In genomic region chr5:178590924-178591423, GRCh38 we compare ENCODE assay signal across 9 cellular contexts. TPM values are rescaled to one million over a fixed set of nuclear protein-coding genes. Genes with fewer than 3 reads are reported as not detected.
A peak's percentile ranks its signal among the peaks of the same experiment; 100 is the strongest.
DNase-seq lines count a peak whose midpoint lies in the region; ATAC-seq and TF ChIP-seq lines count a peak whose summit lies in the region.
"Had no signal": no experiment of that assay in that cellular context is flagged by ENCODE, and none has a peak within 500 bp of the region (broad histone marks: within the 10 kb centered on the region; RNA-seq: fewer than 3 reads in every experiment).

No MANE protein-coding gene starts in this region.

- peaks cover 7% of the 10 kb centered on the region for H3K4me1 Mint-ChIP-seq in activated CD8-positive, alpha-beta T cell treated with anti-CD3 and anti-CD28 coated beads, Interleukin-2, amount 10 ng/mL, durations not matched to agents 7 days and 5 days (ENCODE audit: low read depth)

- no peaks in the 10 kb centered on the region for H3K27me3 ChIP-seq in gastrocnemius medialis

- H3K36me3 Mint-ChIP-seq in activated CD8-positive, alpha-beta T cell treated with anti-CD3 and anti-CD28 coated beads, Interleukin-2, amount 10 ng/mL, durations not matched to agents 7 days and 5 days (ENCODE audit: low read depth) = peaks cover 20% of the 10 kb centered on the region

- H3K27me3 Mint-ChIP-seq in activated CD8-positive, alpha-beta T cell treated with anti-CD3 and anti-CD28 coated beads, Interleukin-2, amount 10 ng/mL, durations not matched to agents 7 days and 5 days (ENCODE audit: low read depth) = peaks cover 57% of the 10 kb centered on the region

- H3K4me3 Mint-ChIP-seq in activated CD8-positive, alpha-beta T cell treated with anti-CD3 and anti-CD28 coated beads, Interleukin-2, amount 10 ng/mL, durations not matched to agents 7 days and 5 days = peak overlapping the region; percentile 64

- H3K9me3 Mint-ChIP-seq in activated CD8-positive, alpha-beta T cell treated with anti-CD3 and anti-CD28 coated beads, Interleukin-2, amount 10 ng/mL, durations not matched to agents 7 days and 5 days (ENCODE audit: insufficient read depth) = peaks cover 20% of the 10 kb centered on the region

- peak overlapping the region; percentile 53 to 65 (median 58) for H3K4me3 ChIP-seq in gastrocnemius medialis

- TF ChIP-seq POLR2A in gastrocnemius medialis (IDR thresholded peaks at IDR 0.05) = peak; percentile 10 to 56

- H3K27ac ChIP-seq in gastrocnemius medialis = peak overlapping the region; percentile 70 to 86 (median 78)

- CTCF ChIA-PET in activated CD8-positive, alpha-beta T cell treated with anti-CD3 and anti-CD28 coated beads, Interleukin-2, amount 10 ng/mL, durations not matched to agents 7 days and 5 days (lab: Charles Lee) = interaction anchor here (1.0 to 2.0 kb wide), 2 partner anchors 32 to 339 kb away, joined by 3 to 5 read pairs; no protein-coding TSS in a partner anchor

- H3K27ac Mint-ChIP-seq in activated CD8-positive, alpha-beta T cell treated with anti-CD3 and anti-CD28 coated beads, Interleukin-2, amount 10 ng/mL, durations not matched to agents 7 days and 5 days = no peak overlapping the region

- in situ Hi-C loops in gastrocnemius medialis (cut with MboI; ENCODE audit: low sequenced_read_pairs in 4 of 4) = no loop called here

- DNase-seq in activated CD8-positive, alpha-beta T cell treated with anti-CD3 and anti-CD28 coated beads, Interleukin-2, amount 10 ng/mL, durations not matched to agents 7 days and 5 days = no peak
- DNase-seq in Right ventricle myocardium superior (no peak), gastrocnemius medialis (peak; percentile 72 to 74), NCI-H2227 (lab: John Stamatoyannopoulos, UW; ENCODE audit: unreplicated experiment) (no peak), NCI-H1417 (lab: John Stamatoyannopoulos, UW) (no peak)

- peak overlapping the region; percentile 77; the same call in 1 of the 2 replicates for H3K9ac ChIP-seq in ES-I3 (ENCODE audit: low read depth, low read length)

- no peak for TF ChIP-seq CTCF in gastrocnemius medialis (IDR thresholded peaks at IDR 0.05 in 4 of 5, conservative IDR thresholded peaks at IDR 0.05 in 1 of 5)

- ATAC-seq in activated CD8-positive, alpha-beta T cell treated with anti-CD3 and anti-CD28 coated beads, Interleukin-2, amount 10 ng/mL, durations not matched to agents 7 days and 5 days = no peak
- peak; percentile 64 for ATAC-seq in Right ventricle myocardium superior (ENCODE audit: poor library complexity)
- peak; percentile 95 to 98 for ATAC-seq in gastrocnemius medialis
- ATAC-seq in HG03196 (IDR thresholded peaks at IDR 0.05; ENCODE audit: unreplicated experiment) = no peak
- no peak for ATAC-seq in GM21360 (IDR thresholded peaks at IDR 0.05; ENCODE audit: unreplicated experiment)

- POLR2A ChIA-PET in activated CD8-positive, alpha-beta T cell treated with anti-CD3 and anti-CD28 coated beads, Interleukin-2, amount 10 ng/mL, durations not matched to agents 7 days and 5 days (lab: Charles Lee) = no interaction called here

- intact Hi-C loops in Right ventricle myocardium superior (cut with DNase I) (loop anchor here (2.0 kb wide), 1 partner anchor 310 kb away; no protein-coding TSS in a partner anchor), gastrocnemius medialis (cut with DNase I; ENCODE audit: low total_unique reads) (loop anchor here (1.0 to 2.0 kb wide), 6 partner anchors 36 to 358 kb away; partner anchors contain the start of genes CLK4 and PHYKPL)

- H3K4me1 ChIP-seq in ES-I3 (ENCODE audit: insufficient read depth, low read length) (peaks cover 16% of the 10 kb centered on the region; the same call in 1 of the 2 replicates), gastrocnemius medialis (peaks cover 9 to 23% of the 10 kb centered on the region in 2 donors)

- H3K36me3 ChIP-seq in ES-I3 (ENCODE audit: insufficient read depth, low read length) (no peaks in the 10 kb centered on the region), gastrocnemius medialis (peaks cover 0 to 15% of the 10 kb centered on the region in 2 donors)

- H3K9me3 ChIP-seq in ES-I3 (ENCODE audit: control insufficient read depth, insufficient read depth, low read length) (peaks cover 12% of the 10 kb centered on the region), gastrocnemius medialis (peaks cover 0 to 16% (median 0%) of the 10 kb centered on the region in 3 donors)

RNA-seq across cellular contexts. Expression of gene COL23A1, which starts 0.8 kb away (rescaled TPM):
- under 1 TPM; 0.63 to 0.68 TPM for total RNA-seq in activated CD8-positive, alpha-beta T cell treated with anti-CD3 and anti-CD28 coated beads, Interleukin-2, amount 10 ng/mL, durations not matched to agents 7 days and 5 days
- total RNA-seq in Right ventricle myocardium superior (18.8 TPM), gastrocnemius medialis (1 to 10 TPM in 1 of 4 donors, under 1 TPM in 2, not detected in 1; 0.62 to 1.1 (median 0.97) TPM)
- total RNA-seq: SK-MEL-5 had no signal

RNA-seq across cellular contexts. Expression of gene CLK4, which starts 35.9 kb away (rescaled TPM):
- 10 to 100 TPM; 25.5 to 26.4 TPM for total RNA-seq in activated CD8-positive, alpha-beta T cell treated with anti-CD3 and anti-CD28 coated beads, Interleukin-2, amount 10 ng/mL, durations not matched to agents 7 days and 5 days
- total RNA-seq in Right ventricle myocardium superior = 23.2 TPM
- total RNA-seq in gastrocnemius medialis = 10 to 100 TPM; 11.4 to 36.7 (median 14.3) TPM

Comparison
In these comparisons a context has a peak if more than half of its experiments do, and no peak if none do; other contexts are left out.
1. ATAC-seq: peak in Right ventricle myocardium superior (single experiment) and gastrocnemius medialis (2 of 2); none in activated CD8-positive, alpha-beta T cell treated with anti-CD3 and anti-CD28 coated beads, Interleukin-2, amount 10 ng/mL, durations not matched to agents 7 days and 5 days (single experiment), HG03196 (single experiment) and GM21360 (single experiment).
2. DNase-seq: peak in gastrocnemius medialis (2 of 2); none in activated CD8-positive, alpha-beta T cell treated with anti-CD3 and anti-CD28 coated beads, Interleukin-2, amount 10 ng/mL, durations not matched to agents 7 days and 5 days (single experiment), Right ventricle myocardium superior (single experiment), NCI-H2227 (single experiment) and NCI-H1417 (0 of 3).